ENCODE assay signal across 27 cellular contexts in genomic region chr7:26065652-26066051, GRCh38.
"Had no signal": no experiment of that assay in that cellular context is flagged by ENCODE, and none has a peak within 500 bp of the region (broad histone marks: within the 10 kb centered on the region; RNA-seq: fewer than 3 reads in every experiment).

No MANE protein-coding gene starts in this region.

- H3K4me3 ChIP-seq: ascending aorta, breast epithelium, cardiac muscle cell, colonic mucosa, esophagus squamous epithelium, gastroesophageal sphincter had no signal

- H3K27ac ChIP-seq: ascending aorta, breast epithelium, cardiac muscle cell, colonic mucosa, epithelial cell of prostate, esophagus squamous epithelium, gastroesophageal sphincter had no signal

- H3K9me3 ChIP-seq: ascending aorta, breast epithelium, colonic mucosa, esophagus squamous epithelium, gastroesophageal sphincter had no signal

- H3K36me3 ChIP-seq: ascending aorta, breast epithelium, cardiac muscle cell, colonic mucosa, esophagus squamous epithelium, gastroesophageal sphincter had no signal

- DNase-seq: activated CD4-positive, alpha-beta T cell treated with anti-CD3 and anti-CD28 coated beads for 1 hour; activated CD4-positive, alpha-beta T cell treated with anti-CD3 and anti-CD28 coated beads for 4 hours; activated CD4-positive, alpha-beta T cell treated with anti-CD3 and anti-CD28 coated beads, Interleukin-2, amount 10 ng/mL, durations not matched to agents 7 days and 5 days; activated CD4-positive, alpha-beta T cell treated with anti-CD3 and anti-CD28 coated beads, Interleukin-2, amount 50 U/mL, for 4 hours; activated CD8-positive, alpha-beta memory T cell treated with anti-CD3 and anti-CD28 coated beads for 24 hours; activated CD8-positive, alpha-beta T cell treated with anti-CD3 and anti-CD28 coated beads for 36 hours; activated effector memory CD4-positive, alpha-beta T cell treated with anti-CD3 and anti-CD28 coated beads, Interleukin-2, amount 50 U/mL, for 16 hours; activated naive CD4-positive, alpha-beta T cell treated with anti-CD3 and anti-CD28 coated beads for 36 hours; activated naive CD8-positive, alpha-beta T cell treated with anti-CD3 and anti-CD28 coated beads for 36 hours; activated naive CD8-positive, alpha-beta T cell treated with anti-CD3 and anti-CD28 coated beads, Interleukin-2, amount 50 U/mL, for 24 hours; activated T-cell treated with anti-CD3 and anti-CD28 coated beads, Interleukin-2, amount 50 U/mL, for 1 hour; activated T-cell treated with anti-CD3 and anti-CD28 coated beads, Interleukin-2, amount 50 U/mL, for 48 hours; central memory CD4-positive, alpha-beta T cell; cerebellar nuclear complex; colonic mucosa; effector CD8-positive, alpha-beta T cell; esophagus squamous epithelium; foreskin melanocyte; T-helper 2 cell had no signal

- H3K4me1 ChIP-seq: ascending aorta, colonic mucosa, gastroesophageal sphincter had no signal

- FAIRE-seq: endometrium, endothelial cell of umbilical vein had no signal

- ATAC-seq: activated CD8-positive, alpha-beta T cell treated with anti-CD3 and anti-CD28 coated beads for 36 hours; activated naive CD8-positive, alpha-beta T cell treated with anti-CD3 and anti-CD28 coated beads, Interleukin-2, amount 50 U/mL, for 24 hours; gastroesophageal sphincter; WTC11 had no signal

- H3K27me3 ChIP-seq: ascending aorta, breast epithelium, cardiac muscle cell, colonic mucosa had no signal
